In the genomic region with DNA sequence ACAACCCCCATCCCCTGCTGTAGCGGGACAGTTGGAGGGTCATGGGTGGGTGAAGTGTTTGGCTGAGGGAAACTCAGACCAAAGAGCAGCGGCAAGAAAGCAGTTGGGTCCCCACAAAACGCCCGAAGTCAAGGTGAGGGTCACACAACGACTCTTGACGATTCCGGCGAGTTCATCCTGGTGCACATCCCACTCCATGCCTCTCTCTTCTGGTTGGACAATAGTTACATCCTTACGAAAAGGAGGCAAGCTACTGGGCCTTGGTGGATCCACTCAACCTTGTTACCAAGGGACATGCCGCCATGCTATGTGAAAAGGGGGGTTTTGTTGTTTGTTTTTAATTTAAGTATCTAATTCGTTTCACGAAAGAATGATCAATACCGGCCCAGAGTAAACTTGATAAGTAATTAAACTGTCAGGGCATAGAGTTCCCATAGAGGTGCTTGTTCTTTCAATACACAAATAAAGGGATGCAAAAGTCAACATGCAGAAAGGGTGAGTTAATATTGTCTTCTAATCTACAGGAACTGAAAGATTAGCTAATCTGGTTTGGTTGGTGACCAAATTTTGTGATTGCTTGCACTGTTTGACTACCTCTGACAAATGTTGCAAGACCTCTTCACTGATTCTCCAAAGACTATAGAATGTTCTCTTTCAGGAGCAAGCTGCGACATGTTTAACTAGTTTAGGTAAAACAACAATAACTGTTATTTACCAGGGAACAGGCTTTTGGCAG, we compare ENCODE assay signal across 8 cellular contexts. TPM values are rescaled to one million over a fixed set of nuclear protein-coding genes. Genes with fewer than 3 reads are reported as not detected.
DNase-seq lines count a peak whose midpoint lies in the region; ATAC-seq lines count a peak whose summit lies in the region.

No MANE protein-coding gene starts in this region.

- intact Hi-C loops in sciatic nerve (cut with DNase I), result loop anchor here (10.0 kb wide), 1 partner anchor 172 kb away; a partner anchor contains a TSS

- peak; percentile 43 for ATAC-seq in sciatic nerve

- H3K36me3 ChIP-seq in iPS DF 6.9 (ENCODE audit: control insufficient read depth, insufficient read depth, low read length), result no peaks in the 10 kb centered on the region

- peak overlapping the region; percentile 96 for H3K4me3 ChIP-seq in iPS DF 6.9 (ENCODE audit: low read length)

- H3K27ac ChIP-seq in angular gyrus (ENCODE audit: low read depth, low read length) (peak overlapping the region; percentile 64), iPS DF 6.9 (ENCODE audit: low read length) (no peak overlapping the region)

- H3K4me1 ChIP-seq in iPS DF 6.9 (ENCODE audit: control insufficient read depth, insufficient read depth, low read length), result no peaks in the 10 kb centered on the region

- no peaks in the 10 kb centered on the region for H3K9me3 ChIP-seq in iPS DF 6.9 (ENCODE audit: control insufficient read depth, insufficient read depth, low read length)

- peak; percentile 31 for DNase-seq in NCI-H345 (lab: John Stamatoyannopoulos, UW)
- DNase-seq in NCI-H345 treated with DMSO at 0.1 percent for 48 hours (lab: John Stamatoyannopoulos, UW; ENCODE audit: unreplicated experiment), result no peak
- DNase-seq in NCI-H146 treated with DMSO at 0.1 percent for 48 hours (lab: John Stamatoyannopoulos, UW; ENCODE audit: unreplicated experiment), result peak; percentile 52
- no peak for DNase-seq in iPS DF 6.9 (ENCODE audit: low read depth, low spot score)
- peak; percentile 58 for DNase-seq in sciatic nerve (ENCODE audit: low spot score)
- DNase-seq in UCSD-AML1 (lab: John Stamatoyannopoulos, UW; ENCODE audit: unreplicated experiment), result no peak
- DNase-seq in amniotic stem cell (lab: John Stamatoyannopoulos, UW), result no peak

- WGBS in iPS DF 6.9 (ENCODE audit: insufficient coverage, insufficient read length), result no CpG with 5 or more reads among the region's 14 CpGs

- no peaks in the 10 kb centered on the region for H3K27me3 ChIP-seq in iPS DF 6.9 (ENCODE audit: control insufficient read depth, insufficient read depth, low read length)

RNA-seq across cellular contexts. Expression of a gene that starts 0.7 kb away (rescaled TPM):
- 37.8 TPM for total RNA-seq in sciatic nerve

Comparison
In these comparisons a context has a peak if more than half of its experiments do, and no peak if none do; other contexts are left out.
1. DNase-seq: peak in NCI-H345 (single experiment), NCI-H146 treated with DMSO at 0.1 percent for 48 hours (single experiment) and sciatic nerve (single experiment); none in NCI-H345 treated with DMSO at 0.1 percent for 48 hours (single experiment), iPS DF 6.9 (single experiment), UCSD-AML1 (single experiment) and amniotic stem cell (single experiment).